8 cellular contexts compared by ENCODE assay signal in genomic region chr13:22925842-22926175, GRCh38.
DNase-seq lines count a peak whose midpoint lies in the region; ATAC-seq, FAIRE-seq and TF ChIP-seq lines count a peak whose summit lies in the region.
"Not testable (repeated sequence)": the region's sequence is repeated elsewhere in the genome, so short reads cannot be mapped to it uniquely, and the experiment has no call there.

No MANE protein-coding gene starts in this region.

- H3K14ac ChIP-seq in neuronal stem cell (ENCODE audit: low read length), result peak overlapping the region; percentile 82

- TF ChIP-seq EP300 in K562 (IDR thresholded peaks at IDR 0.05; ENCODE audit: low read length); upper lobe of left lung (IDR thresholded peaks at IDR 0.05): not testable (repeated sequence)

- peak overlapping the region; percentile 85 for H2AFZ ChIP-seq in K562 (ENCODE audit: low read depth, low read length)
- H2AFZ ChIP-seq in neuronal stem cell (ENCODE audit: low read length), result not testable (repeated sequence)

- not testable (repeated sequence) for H3K36me3 Mint-ChIP-seq in T-helper 17 cell (ENCODE audit: low read depth)

- peak overlapping the region; percentile 54 to 87; a peak in 3 of 4 replicates for H3K9ac ChIP-seq in K562 (ENCODE audit: insufficient read depth in 1 of 2, low read depth in 2 of 2, low read length in 2 of 2)
- not testable (repeated sequence) for H3K9ac ChIP-seq in neuronal stem cell (ENCODE audit: low read depth, low read length, poor library complexity)

- H3K18ac ChIP-seq in neuronal stem cell (ENCODE audit: low read length), result peak overlapping the region; percentile 76

- H3K27ac Mint-ChIP-seq in T-helper 17 cell, result not testable (repeated sequence)

- WGBS in K562 (ENCODE audit: insufficient coverage, low coverage, missing lambda C conversion rate), result 6% methylated on average over 7 of the region's 15 CpGs
- WGBS in lung, 2 donors, result 27 to 39% methylated on average over 15 of the region's 15 CpGs
- WGBS in neuronal stem cell (ENCODE audit: extremely low coverage in 2 of 2, insufficient read length in 2 of 2, insufficient replicate concordance in 1 of 2), 2 donors, result no CpG with 5 or more reads among the region's 15 CpGs
- 34 to 50% methylated on average over 12 to 15 of the region's 15 CpGs for WGBS in upper lobe of left lung, 2 donors

- not testable (repeated sequence) for TF ChIP-seq POLR2A in K562 (conservative IDR thresholded peaks at IDR 0.05); upper lobe of left lung (IDR thresholded peaks at IDR 0.05)

- ATAC-seq in T-helper 17 cell; lung (ENCODE audit: insufficient read depth, low FRiP score): not testable (repeated sequence)
- peak; percentile 66 for ATAC-seq in K562
- ATAC-seq in upper lobe of left lung (ENCODE audit: low FRiP score in 2 of 2), result peak in 1 of 2 donors; percentile 28

- FAIRE-seq in K562 (lab: Jason Lieb, UNC), result not testable (repeated sequence)

- peak overlapping the region; percentile 92 for H2BK15ac ChIP-seq in neuronal stem cell (ENCODE audit: low read length)

- not testable (repeated sequence) for TF ChIP-seq RAD21 in K562 (CRISPR knock-in tag; conservative IDR thresholded peaks at IDR 0.05 in 1 of 2, IDR thresholded peaks at IDR 0.05 in 1 of 2)

- in situ Hi-C loops in K562 (cut with MboI), result not testable (repeated sequence)

- H3K27ac ChIP-seq in K562 (ENCODE audit: extremely low read depth, low read depth, low read length) (peak overlapping the region; percentile 91), skin epidermis (peak overlapping the region in 3 of 21 experiments; percentile 36 to 67 (median 59)), upper lobe of left lung (peak overlapping the region in 2 of 4 donors; percentile 63 to 64)
- not testable (repeated sequence) for H3K27ac ChIP-seq in lung (ENCODE audit: low read depth in 1 of 2, low read length in 1 of 2); neuronal stem cell (replicated peaks; ENCODE audit: low read length)

- not testable (repeated sequence) for TF ChIP-seq CTCF in GM12864 (IDR thresholded peaks at IDR 0.05; ENCODE audit: low read depth, low read length, missing control alignments); K562 (IDR thresholded peaks at IDR 0.05 in 2 of 3, conservative IDR thresholded peaks at IDR 0.05 in 1 of 3; ENCODE audit: insufficient read depth in 2 of 3, low read depth in 1 of 3, low read length in 3 of 3); fibroblast of villous mesenchyme (IDR thresholded peaks at IDR 0.05; ENCODE audit: insufficient read depth, low read depth, low read length); lung (IDR thresholded peaks at IDR 0.05; ENCODE audit: control extremely low read depth, extremely low read depth); upper lobe of left lung (IDR thresholded peaks at IDR 0.05)

- POLR2A ChIA-PET in K562 (lab: Yijun Ruan, JAX), result interaction anchor here (0.7 kb wide), 1 partner anchor 17 kb away, joined by 3 read pairs; no protein-coding TSS in a partner anchor

- not testable (repeated sequence) for H3K4me1 Mint-ChIP-seq in T-helper 17 cell

- H3K27me3 Mint-ChIP-seq in T-helper 17 cell, result peaks cover 41% of the 10 kb centered on the region

- DNase-seq in GM12864 (ENCODE audit: low read depth); T-helper 17 cell; K562 (ENCODE audit: extremely low read depth in 1 of 4, low spot score in 3 of 4); neuronal stem cell (ENCODE audit: low spot score); upper lobe of left lung: not testable (repeated sequence)
- DNase-seq in fibroblast of villous mesenchyme (ENCODE audit: low read depth), result peak; percentile 64
- peak; percentile 15 for DNase-seq in lung (ENCODE audit: low spot score)

- H3K4me2 ChIP-seq in K562 (ENCODE audit: insufficient read depth, low read length), result peak overlapping the region; percentile 63
- H3K4me2 ChIP-seq in neuronal stem cell (ENCODE audit: insufficient read depth, low read length, poor library complexity, severe bottlenecking), result not testable (repeated sequence)

- not testable (repeated sequence) for H4K91ac ChIP-seq in neuronal stem cell (ENCODE audit: low read depth, low read length, poor library complexity)

- peak overlapping the region; percentile 93 for H2BK12ac ChIP-seq in neuronal stem cell (ENCODE audit: low read length)

- H3K27me3 ChIP-seq in K562 (ENCODE audit: control insufficient read depth in 2 of 2, insufficient read depth in 2 of 2, low read length in 2 of 2); lung (ENCODE audit: control insufficient read depth, insufficient read depth); neuronal stem cell (ENCODE audit: control insufficient read depth in 3 of 3, insufficient read depth in 3 of 3, low read depth in 1 of 3, low read length in 3 of 3); upper lobe of left lung: not testable (repeated sequence)

- not testable (repeated sequence) for H4K20me1 ChIP-seq in K562 (replicated peaks; ENCODE audit: control insufficient read depth, insufficient read depth, low read length)

- not testable (repeated sequence) for H2BK5ac ChIP-seq in neuronal stem cell (ENCODE audit: low read length)

- BruUV-seq in K562 (replicated peaks; lab: Mats Ljungman, UMichigan), result not testable (repeated sequence)

- H3K4ac ChIP-seq in neuronal stem cell (ENCODE audit: low read length), result not testable (repeated sequence)

- H3K9me3 ChIP-seq in T-helper 17 cell (ENCODE audit: control insufficient read depth, low read length, poor library complexity, severe bottlenecking); K562 (replicated peaks; ENCODE audit: control insufficient read depth, insufficient read depth, low read depth, low read length); lung (ENCODE audit: control insufficient read depth in 2 of 2, insufficient read depth in 1 of 2, low read length in 1 of 2); neuronal stem cell (replicated peaks in 1 of 2; ENCODE audit: control insufficient read depth in 2 of 2, insufficient read depth in 1 of 2, low read depth in 1 of 2, low read length in 2 of 2); upper lobe of left lung: not testable (repeated sequence)

- H2AK5ac ChIP-seq in neuronal stem cell (ENCODE audit: low read depth, low read length), result peak overlapping the region; percentile 37

- not testable (repeated sequence) for H3K79me1 ChIP-seq in neuronal stem cell (ENCODE audit: low read depth, low read length)

- peak overlapping the region; percentile 73 for H3K4me3 Mint-ChIP-seq in T-helper 17 cell

- not testable (repeated sequence) for H3K36me3 ChIP-seq in K562 (ENCODE audit: control insufficient read depth, insufficient read depth, low read length); lung (ENCODE audit: control insufficient read depth in 2 of 2, insufficient read depth in 2 of 2, low read length in 2 of 2); neuronal stem cell (replicated peaks in 1 of 2; ENCODE audit: control insufficient read depth in 2 of 2, insufficient read depth in 2 of 2, low read length in 2 of 2); upper lobe of left lung

- not testable (repeated sequence) for H2BK120ac ChIP-seq in neuronal stem cell (ENCODE audit: low read depth, low read length)

- H3K4me1 ChIP-seq in K562 (replicated peaks in 1 of 2; ENCODE audit: control insufficient read depth in 2 of 2, insufficient read depth in 2 of 2, low read length in 2 of 2) (peaks cover 17 to 19% of the 10 kb centered on the region in 2 experiments; a peak in 4 of 5 replicates), upper lobe of left lung (peaks cover 0 to 13% (median 5%) of the 10 kb centered on the region in 4 donors)
- H3K4me1 ChIP-seq in lung (ENCODE audit: control insufficient read depth in 2 of 2, insufficient read depth in 2 of 2, low read length in 2 of 2); neuronal stem cell (ENCODE audit: control insufficient read depth in 2 of 2, insufficient read depth in 1 of 2, low read depth in 1 of 2, low read length in 2 of 2): not testable (repeated sequence)

- peak overlapping the region; percentile 43 for H3K4me3 ChIP-seq in GM12864 (ENCODE audit: low read depth, low read length)
- H3K4me3 ChIP-seq in K562, result peak overlapping the region; percentile 24; the same call in 1 of the 2 replicates
- H3K4me3 ChIP-seq in fibroblast of villous mesenchyme (ENCODE audit: low read depth, low read length), result peak overlapping the region; percentile 29
- H3K4me3 ChIP-seq in lung; neuronal stem cell (ENCODE audit: low read length in 2 of 2): not testable (repeated sequence)
- H3K4me3 ChIP-seq in skin epidermis, result peak overlapping the region in 4 of 7 experiments; percentile 36 to 50 (median 41)
- peak overlapping the region in 3 of 4 donors; percentile 39 to 61 (median 55) for H3K4me3 ChIP-seq in upper lobe of left lung

- not testable (repeated sequence) for H3K9me1 ChIP-seq in K562 (ENCODE audit: control insufficient read depth, insufficient read depth, low read length)

- H3K23ac ChIP-seq in neuronal stem cell (ENCODE audit: low read depth, low read length, poor library complexity), result not testable (repeated sequence)

- not testable (repeated sequence) for H3K79me2 ChIP-seq in K562 (ENCODE audit: control insufficient read depth, insufficient read depth, low read length)

- intact Hi-C loops in K562 (cut with micrococcal nuclease), result not testable (repeated sequence)

- CTCF ChIA-PET in K562 (lab: Yijun Ruan, JAX; ENCODE audit: low intra/inter-chr PET ratio), result not testable (repeated sequence)

- H4K8ac ChIP-seq in neuronal stem cell (ENCODE audit: low read depth, low read length), result not testable (repeated sequence)

TF ChIP-seq in K562, 482 proteins besides CTCF, POLR2A, EP300 and RAD21 (continues in another document):
- TF ChIP-seq POLR2H (tag; IDR thresholded peaks at IDR 0.05; ENCODE audit: low read depth) (peak; percentile 62; the same call in 1 of the 2 replicates), ZBTB2 (IDR thresholded peaks at IDR 0.05) (0 out of 2 replicates have a peak, but pooled peaks have one; percentile 52)
